In genomic region chr1:200969726-200970521, GRCh38 we compare ENCODE assay signal across 8 cellular contexts. TPM values are rescaled to one million over a fixed set of nuclear protein-coding genes. Genes with fewer than 3 reads are reported as not detected.
A peak's percentile ranks its signal among the peaks of the same experiment; 100 is the strongest.
DNase-seq lines count a peak whose midpoint lies in the region; ATAC-seq, FAIRE-seq and TF ChIP-seq lines count a peak whose summit lies in the region.

No MANE protein-coding gene starts in this region.

- H3K4me3 ChIP-seq in vagina, result no peak overlapping the region

- no peak overlapping the region for H3K4me3 Mint-ChIP-seq in immature natural killer cell

- H3K27me3 Mint-ChIP-seq in immature natural killer cell (ENCODE audit: low read depth in 3 of 3), result peaks cover 2 to 16% (median 3%) of the 10 kb centered on the region in 3 donors

- peaks cover 4% of the 10 kb centered on the region for H3K4me1 ChIP-seq in vagina

- no peak for TF ChIP-seq CTCF in vagina (IDR thresholded peaks at IDR 0.05)

- H3K36me3 Mint-ChIP-seq in immature natural killer cell, result peaks cover 4 to 19% (median 6%) of the 10 kb centered on the region in 3 donors

- H3K27ac ChIP-seq in vagina, result no peak overlapping the region

- peak; percentile 79 for ATAC-seq in GM21423 (IDR thresholded peaks at IDR 0.05; ENCODE audit: unreplicated experiment)
- peak; percentile 70 for ATAC-seq in HG03520 (IDR thresholded peaks at IDR 0.05; ENCODE audit: unreplicated experiment)

- no peaks in the 10 kb centered on the region for H3K9me3 Mint-ChIP-seq in immature natural killer cell

- H3K4me1 Mint-ChIP-seq in immature natural killer cell, result peaks cover 14 to 23% of the 10 kb centered on the region in 2 donors

- TF ChIP-seq POLR2A in vagina (IDR thresholded peaks at IDR 0.05), result no peak

- intact Hi-C loops in vagina (cut with DNase I), result loop anchor here (5.0 kb wide), 1 partner anchor 72 kb away; no protein-coding TSS in a partner anchor

- no peaks in the 10 kb centered on the region for H3K36me3 ChIP-seq in vagina

- DNase-seq in GM18507 (ENCODE audit: extremely low spot score, insufficient read length, low read depth), result peak; percentile 67
- DNase-seq in immature natural killer cell, result peak; percentile 54 to 56 (median 55)
- no peak for DNase-seq in nucleus accumbens (lab: John Stamatoyannopoulos, UW)
- DNase-seq in vagina (ENCODE audit: extremely low spot score in 2 of 2), result no peak
- DNase-seq in NCI-H510A treated with DMSO at 0.1 percent for 48 hours (lab: John Stamatoyannopoulos, UW), result no peak
- DNase-seq in ureter (ENCODE audit: low spot score), result no peak

- H3K27ac Mint-ChIP-seq in immature natural killer cell, result peak overlapping the region; percentile 46 to 86 (median 72)

- H3K27me3 ChIP-seq in vagina, result no peaks in the 10 kb centered on the region

- no peaks in the 10 kb centered on the region for H3K9me3 ChIP-seq in vagina

- FAIRE-seq in GM18507 (lab: Jason Lieb, UNC), result peak; percentile 97

RNA-seq across cellular contexts. Expression of gene KIF21B, which starts 53.6 kb away (rescaled TPM):
- 1 to 10 TPM; 1.6 to 9.1 (median 2.9) TPM for polyA plus RNA-seq in immature natural killer cell
- 4.7 TPM for total RNA-seq in vagina
- 10.7 TPM for total RNA-seq in ureter

Comparison
In these comparisons a context has a peak if more than half of its experiments do, and no peak if none do; other contexts are left out.
1. DNase-seq: peak in GM18507 (single experiment) and immature natural killer cell (3 of 3); none in nucleus accumbens (0 of 56), vagina (0 of 2), NCI-H510A treated with DMSO at 0.1 percent for 48 hours (single experiment) and ureter (single experiment).